In genomic region chr3:97910931-97911351, GRCh38 we compare ENCODE assay signal across 11 cellular contexts.
DNase-seq lines count a peak whose midpoint lies in the region; ATAC-seq, FAIRE-seq and TF ChIP-seq lines count a peak whose summit lies in the region.
"Had no signal": no experiment of that assay in that cellular context is flagged by ENCODE, and none has a peak within 500 bp of the region (broad histone marks: within the 10 kb centered on the region; RNA-seq: fewer than 3 reads in every experiment).

No MANE protein-coding gene starts in this region.

- POLR2A ChIA-PET in activated naive CD8-positive, alpha-beta T cell treated with anti-CD3 and anti-CD28 coated beads, Interleukin-2, amount 10 ng/mL, durations not matched to agents 7 days and 5 days (lab: Charles Lee): interaction anchor here (0.7 kb wide), 2 partner anchors 89 to 654 kb away, joined by 3 read pairs; partner anchors contain the start of gene CRYBG3

- peak; percentile 58 to 69 for ATAC-seq in CD4-positive, CD25-positive, alpha-beta regulatory T cell (ENCODE audit: low read depth in 2 of 2)
- peak; percentile 90 for ATAC-seq in activated naive CD8-positive, alpha-beta T cell treated with anti-CD3 and anti-CD28 coated beads, Interleukin-2, amount 10 ng/mL, durations not matched to agents 7 days and 5 days (ENCODE audit: low read depth)
- ATAC-seq in left lung (peak; percentile 32), HG03457 (IDR thresholded peaks at IDR 0.05; ENCODE audit: unreplicated experiment) (no peak)

- no peaks in the 10 kb centered on the region for H3K9me3 ChIP-seq in CD4-positive, CD25-positive, alpha-beta regulatory T cell (ENCODE audit: control insufficient read depth in 2 of 2, low read length in 2 of 2)
- H3K9me3 ChIP-seq in left lung: no peaks in the 10 kb centered on the region

- H3K36me3 ChIP-seq in CD4-positive, CD25-positive, alpha-beta regulatory T cell (ENCODE audit: control insufficient read depth, insufficient read depth, low read length): no peaks in the 10 kb centered on the region
- H3K36me3 ChIP-seq in left lung: peaks cover 0 to 11% of the 10 kb centered on the region in 2 donors

- peak in 2 of 3 donors; percentile 14 to 66 for DNase-seq in CD4-positive, CD25-positive, alpha-beta regulatory T cell
- DNase-seq in HL-60 (ENCODE audit: low read depth in 1 of 2, low spot score in 1 of 2) (peak; percentile 73 to 87), left lung (no peak), GM19239 (ENCODE audit: insufficient read length, low spot score) (no peak), NCI-H524 (lab: John Stamatoyannopoulos, UW) (no peak)
- DNase-seq in activated naive CD8-positive, alpha-beta T cell treated with anti-CD3 and anti-CD28 coated beads, Interleukin-2, amount 10 ng/mL, durations not matched to agents 7 days and 5 days: no peak
- no peak for DNase-seq in stimulated activated CD4-positive, alpha-beta T cell treated with anti-CD3 and anti-CD28 coated beads, Interleukin-4, amount 100 ng/mL, for 1 hour
- DNase-seq: NCI-H1105, RPMI8226 had no signal

- H3K27me3 Mint-ChIP-seq in CD4-positive, CD25-positive, alpha-beta regulatory T cell: no peaks in the 10 kb centered on the region
- no peaks in the 10 kb centered on the region for H3K27me3 Mint-ChIP-seq in activated naive CD8-positive, alpha-beta T cell treated with anti-CD3 and anti-CD28 coated beads, Interleukin-2, amount 10 ng/mL, durations not matched to agents 7 days and 5 days

- peak overlapping the region; percentile 28 for H3K4me3 ChIP-seq in CD4-positive, CD25-positive, alpha-beta regulatory T cell (ENCODE audit: low read depth, low read length)
- peak overlapping the region; percentile 40 for H3K4me3 ChIP-seq in HL-60 (replicated peaks; ENCODE audit: insufficient read depth, low read length)
- H3K4me3 ChIP-seq in left lung: no peak overlapping the region

- peak overlapping the region; percentile 80 to 95 (median 86) for H3K4me3 Mint-ChIP-seq in CD4-positive, CD25-positive, alpha-beta regulatory T cell
- H3K4me3 Mint-ChIP-seq in activated naive CD8-positive, alpha-beta T cell treated with anti-CD3 and anti-CD28 coated beads, Interleukin-2, amount 10 ng/mL, durations not matched to agents 7 days and 5 days: peak overlapping the region; percentile 76

- no peak for TF ChIP-seq CTCF in HL-60 (IDR thresholded peaks at IDR 0.05; ENCODE audit: insufficient read depth, low read length)
- no peak for TF ChIP-seq CTCF in left lung (IDR thresholded peaks at IDR 0.05)

- H3K4me1 ChIP-seq in CD4-positive, CD25-positive, alpha-beta regulatory T cell (ENCODE audit: control insufficient read depth, insufficient read depth, low read length, poor library complexity, severe bottlenecking): peaks cover 18% of the 10 kb centered on the region
- H3K4me1 ChIP-seq in left lung: peaks cover 0 to 9% of the 10 kb centered on the region in 2 donors

- no peak for FAIRE-seq in GM19239 (lab: Jason Lieb, UNC)
- FAIRE-seq: islet of Langerhans had no signal

- H3K4me1 Mint-ChIP-seq in CD4-positive, CD25-positive, alpha-beta regulatory T cell: peaks cover 28 to 46% (median 32%) of the 10 kb centered on the region in 4 donors
- peaks cover 14% of the 10 kb centered on the region for H3K4me1 Mint-ChIP-seq in activated naive CD8-positive, alpha-beta T cell treated with anti-CD3 and anti-CD28 coated beads, Interleukin-2, amount 10 ng/mL, durations not matched to agents 7 days and 5 days

- intact Hi-C loops in left lung (cut with DNase I): no loop called here

- H3K27ac ChIP-seq in CD4-positive, CD25-positive, alpha-beta regulatory T cell (ENCODE audit: insufficient read depth, low read length, poor library complexity, severe bottlenecking): peak overlapping the region; percentile 59
- H3K27ac ChIP-seq in HL-60 (replicated peaks) (peak overlapping the region; percentile 80), left lung (peak overlapping the region in 1 of 2 donors; percentile 15)

- H3K27me3 ChIP-seq in CD4-positive, CD25-positive, alpha-beta regulatory T cell (ENCODE audit: control insufficient read depth, insufficient read depth, low read length): no peaks in the 10 kb centered on the region
- no peaks in the 10 kb centered on the region for H3K27me3 ChIP-seq in HL-60 (ENCODE audit: insufficient read depth, poor library complexity, severe bottlenecking)
- no peaks in the 10 kb centered on the region for H3K27me3 ChIP-seq in left lung

- peak overlapping the region; percentile 78 to 95 (median 86) for H3K27ac Mint-ChIP-seq in CD4-positive, CD25-positive, alpha-beta regulatory T cell
- H3K27ac Mint-ChIP-seq in activated naive CD8-positive, alpha-beta T cell treated with anti-CD3 and anti-CD28 coated beads, Interleukin-2, amount 10 ng/mL, durations not matched to agents 7 days and 5 days: peak overlapping the region; percentile 84

- peaks cover 0 to 17% (median 0%) of the 10 kb centered on the region in 7 donors for H3K9me3 Mint-ChIP-seq in CD4-positive, CD25-positive, alpha-beta regulatory T cell
- H3K9me3 Mint-ChIP-seq in activated naive CD8-positive, alpha-beta T cell treated with anti-CD3 and anti-CD28 coated beads, Interleukin-2, amount 10 ng/mL, durations not matched to agents 7 days and 5 days: no peaks in the 10 kb centered on the region

- H3K36me3 Mint-ChIP-seq in CD4-positive, CD25-positive, alpha-beta regulatory T cell: peaks cover 23% of the 10 kb centered on the region
- H3K36me3 Mint-ChIP-seq in activated naive CD8-positive, alpha-beta T cell treated with anti-CD3 and anti-CD28 coated beads, Interleukin-2, amount 10 ng/mL, durations not matched to agents 7 days and 5 days: peaks cover 8% of the 10 kb centered on the region

Comparison
In these comparisons a context has a peak if more than half of its experiments do, and no peak if none do; other contexts are left out.
1. DNase-seq: peak in CD4-positive, CD25-positive, alpha-beta regulatory T cell (2 of 3) and HL-60 (2 of 2); none in activated naive CD8-positive, alpha-beta T cell treated with anti-CD3 and anti-CD28 coated beads, Interleukin-2, amount 10 ng/mL, durations not matched to agents 7 days and 5 days (single experiment), left lung (0 of 2), stimulated activated CD4-positive, alpha-beta T cell treated with anti-CD3 and anti-CD28 coated beads, Interleukin-4, amount 100 ng/mL, for 1 hour (single experiment), GM19239 (single experiment) and NCI-H524 (0 of 2).
2. H3K4me3 ChIP-seq: peak in CD4-positive, CD25-positive, alpha-beta regulatory T cell (single experiment) and HL-60 (single experiment); none in left lung (0 of 2).